ENCODE assay signal across 26 cellular contexts in the genomic region with DNA sequence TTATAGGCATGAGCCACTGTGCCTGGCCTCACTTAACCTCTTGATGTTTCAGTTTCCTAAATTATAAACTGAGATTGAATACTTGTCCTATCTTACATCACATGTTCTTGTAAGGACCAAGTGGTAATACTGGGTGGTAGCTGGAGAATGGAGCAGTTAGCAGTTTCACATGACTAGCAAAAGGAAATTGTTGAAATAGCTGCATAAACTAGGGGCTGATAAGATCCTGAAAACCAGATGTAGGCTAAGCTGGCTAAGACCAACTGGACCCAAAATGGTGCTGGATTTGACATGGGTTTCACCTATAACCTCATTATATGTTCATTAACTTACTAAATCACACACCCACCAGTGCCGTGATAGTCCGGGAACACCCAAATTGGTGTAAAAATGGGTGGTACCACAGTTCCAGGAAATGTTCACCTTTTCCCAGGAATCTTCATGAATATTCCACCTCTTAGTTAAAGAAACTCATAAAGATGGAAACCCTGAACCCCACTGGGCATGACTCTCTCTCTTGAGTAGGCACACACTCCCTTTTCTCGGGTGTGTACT.
"Had no signal": no experiment of that assay in that cellular context is flagged by ENCODE, and none has a peak within 500 bp of the region (broad histone marks: within the 10 kb centered on the region; RNA-seq: fewer than 3 reads in every experiment).

A gene with protein sequence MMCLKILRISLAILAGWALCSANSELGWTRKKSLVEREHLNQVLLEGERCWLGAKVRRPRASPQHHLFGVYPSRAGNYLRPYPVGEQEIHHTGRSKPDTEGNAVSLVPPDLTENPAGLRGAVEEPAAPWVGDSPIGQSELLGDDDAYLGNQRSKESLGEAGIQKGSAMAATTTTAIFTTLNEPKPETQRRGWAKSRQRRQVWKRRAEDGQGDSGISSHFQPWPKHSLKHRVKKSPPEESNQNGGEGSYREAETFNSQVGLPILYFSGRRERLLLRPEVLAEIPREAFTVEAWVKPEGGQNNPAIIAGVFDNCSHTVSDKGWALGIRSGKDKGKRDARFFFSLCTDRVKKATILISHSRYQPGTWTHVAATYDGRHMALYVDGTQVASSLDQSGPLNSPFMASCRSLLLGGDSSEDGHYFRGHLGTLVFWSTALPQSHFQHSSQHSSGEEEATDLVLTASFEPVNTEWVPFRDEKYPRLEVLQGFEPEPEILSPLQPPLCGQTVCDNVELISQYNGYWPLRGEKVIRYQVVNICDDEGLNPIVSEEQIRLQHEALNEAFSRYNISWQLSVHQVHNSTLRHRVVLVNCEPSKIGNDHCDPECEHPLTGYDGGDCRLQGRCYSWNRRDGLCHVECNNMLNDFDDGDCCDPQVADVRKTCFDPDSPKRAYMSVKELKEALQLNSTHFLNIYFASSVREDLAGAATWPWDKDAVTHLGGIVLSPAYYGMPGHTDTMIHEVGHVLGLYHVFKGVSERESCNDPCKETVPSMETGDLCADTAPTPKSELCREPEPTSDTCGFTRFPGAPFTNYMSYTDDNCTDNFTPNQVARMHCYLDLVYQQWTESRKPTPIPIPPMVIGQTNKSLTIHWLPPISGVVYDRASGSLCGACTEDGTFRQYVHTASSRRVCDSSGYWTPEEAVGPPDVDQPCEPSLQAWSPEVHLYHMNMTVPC (N-terminal part only) (plus strand): TSS at position 505 of the 555 bp plus-strand sequence. CDS start 93,148 bp downstream, outside the sequence.

- H3K27ac ChIP-seq: esophagus muscularis mucosa, gastroesophageal sphincter, neural progenitor cell, pancreas, prostate gland, right lobe of liver, suprapubic skin, thyroid gland, upper lobe of left lung, uterus had no signal

- DNase-seq: cortex of kidney; effector memory CD4-positive, alpha-beta T cell; foreskin fibroblast; glutamatergic neuron; immature natural killer cell; left cardiac atrium; mucosa of descending colon; natural killer cell; nucleus accumbens; retina; right lobe of liver; stimulated activated CD4-positive, alpha-beta T cell treated with anti-CD3 and anti-CD28 coated beads, Interleukin-4, amount 100 ng/mL, for 1 hour; stimulated activated CD8-positive, alpha-beta memory T cell treated with anti-CD3 and anti-CD28 coated beads, Interleukin-4, amount 100 ng/mL, for 48 hours; stimulated activated naive CD8-positive, alpha-beta T cell treated with anti-CD3 and anti-CD28 coated beads, Interleukin-15, Interleukin-2, amounts not matched to agents 100 U/mL and 50 U/mL, for 24 hours; thyroid gland; upper lobe of left lung; uterus had no signal

- H3K27me3 ChIP-seq: esophagus muscularis mucosa, gastroesophageal sphincter, neural progenitor cell, pancreas, right lobe of liver, suprapubic skin, thyroid gland, upper lobe of left lung, uterus had no signal

- H3K9me3 Mint-ChIP-seq: stimulated activated effector memory CD8-positive, alpha-beta T cell treated with anti-CD3 and anti-CD28 coated beads, Interleukin-12 subunit alpha, Interleukin-12 subunit beta, amount 100 ng/mL, for 72 hours had no signal

- H3K36me3 ChIP-seq: esophagus muscularis mucosa, gastroesophageal sphincter, neural progenitor cell, pancreas, prostate gland, right lobe of liver, suprapubic skin, thyroid gland, upper lobe of left lung, uterus had no signal

- H3K27ac Mint-ChIP-seq: immature natural killer cell; natural killer cell; neural progenitor cell; stimulated activated effector memory CD8-positive, alpha-beta T cell treated with anti-CD3 and anti-CD28 coated beads, Interleukin-12 subunit alpha, Interleukin-12 subunit beta, amount 100 ng/mL, for 72 hours had no signal

- H3K4me1 ChIP-seq: esophagus muscularis mucosa, gastroesophageal sphincter, neural progenitor cell, prostate gland, right lobe of liver, suprapubic skin, thyroid gland, upper lobe of left lung, uterus had no signal

- H3K36me3 Mint-ChIP-seq: immature natural killer cell; natural killer cell; neural progenitor cell; stimulated activated effector memory CD8-positive, alpha-beta T cell treated with anti-CD3 and anti-CD28 coated beads, Interleukin-12 subunit alpha, Interleukin-12 subunit beta, amount 100 ng/mL, for 72 hours had no signal

- H3K4me3 Mint-ChIP-seq: immature natural killer cell; natural killer cell; neural progenitor cell; stimulated activated effector memory CD8-positive, alpha-beta T cell treated with anti-CD3 and anti-CD28 coated beads, Interleukin-12 subunit alpha, Interleukin-12 subunit beta, amount 100 ng/mL, for 72 hours had no signal

- H3K4me3 ChIP-seq: esophagus muscularis mucosa, gastroesophageal sphincter, mucosa of descending colon, neural progenitor cell, pancreas, prostate gland, right lobe of liver, suprapubic skin, thyroid gland, upper lobe of left lung, uterus had no signal

- H3K4me1 Mint-ChIP-seq: immature natural killer cell; natural killer cell; neural progenitor cell; stimulated activated effector memory CD8-positive, alpha-beta T cell treated with anti-CD3 and anti-CD28 coated beads, Interleukin-12 subunit alpha, Interleukin-12 subunit beta, amount 100 ng/mL, for 72 hours had no signal

- H3K9me3 ChIP-seq: mucosa of descending colon, pancreas, prostate gland, right lobe of liver, suprapubic skin, thyroid gland, upper lobe of left lung, uterus had no signal

- FAIRE-seq: endometrium, keratinocyte, pancreas had no signal
